In genomic region chr22:29171721-29172120, GRCh38 we compare ENCODE assay signal across 20 cellular contexts. TPM values are rescaled to one million over a fixed set of nuclear protein-coding genes. Genes with fewer than 3 reads are reported as not detected.
A peak's percentile ranks its signal among the peaks of the same experiment; 100 is the strongest.
DNase-seq lines count a peak whose midpoint lies in the region; ATAC-seq lines count a peak whose summit lies in the region.
"Had no signal": no experiment of that assay in that cellular context is flagged by ENCODE, and none has a peak within 500 bp of the region (broad histone marks: within the 10 kb centered on the region; RNA-seq: fewer than 3 reads in every experiment).

No MANE protein-coding gene starts in this region.

- no peak overlapping the region for H3K27ac ChIP-seq in neuronal stem cell (replicated peaks; ENCODE audit: low read length)
- H3K27ac ChIP-seq: 22Rv1, A549, BLaER1, GM23248 had no signal

- H2AFZ ChIP-seq in neuronal stem cell (ENCODE audit: low read length) = no peak overlapping the region
- H2AFZ ChIP-seq: GM23248 had no signal

- no peak overlapping the region for H4K91ac ChIP-seq in neuronal stem cell (ENCODE audit: low read depth, low read length, poor library complexity)

- H4K8ac ChIP-seq in neuronal stem cell (ENCODE audit: low read depth, low read length) = no peak overlapping the region

- no peaks in the 10 kb centered on the region for H3K36me3 ChIP-seq in neuronal stem cell (replicated peaks in 1 of 2; ENCODE audit: control insufficient read depth in 2 of 2, insufficient read depth in 2 of 2, low read length in 2 of 2)
- H3K36me3 ChIP-seq: BLaER1 had no signal

- no peak overlapping the region for H3K4ac ChIP-seq in neuronal stem cell (ENCODE audit: low read length)

- H2BK120ac ChIP-seq in neuronal stem cell (ENCODE audit: low read depth, low read length) = no peak overlapping the region

- peak; percentile 67 for DNase-seq in cardiac septum (ENCODE audit: low spot score)
- no peak for DNase-seq in left ventricle myocardium superior
- DNase-seq in iPS-NIHi7 (ENCODE audit: extremely low spot score) = peak; percentile 4
- no peak for DNase-seq in neuronal stem cell (ENCODE audit: low spot score)
- DNase-seq in activated effector memory CD4-positive, alpha-beta T cell treated with Interleukin-2 at 50 U/mL for 16 hours = no peak
- DNase-seq in SHP77 (lab: John Stamatoyannopoulos, UW) = no peak
- DNase-seq: AML-193; CD4-positive, alpha-beta memory T cell; DMS79 treated with DMSO at 0.1 percent for 48 hours; GF-D8; GM23248; HCEC 1CT; HFFc6 had no signal

- H2BK5ac ChIP-seq in neuronal stem cell (ENCODE audit: low read length) = no peak overlapping the region

- no peak overlapping the region for H2AK5ac ChIP-seq in neuronal stem cell (ENCODE audit: low read depth, low read length)

- intact Hi-C loops in cardiac septum (cut with DNase I) = no loop called here
- intact Hi-C loops in left ventricle myocardium superior (cut with micrococcal nuclease) = no loop called here

- peaks cover 0 to 3% of the 10 kb centered on the region in 2 donors for H3K4me1 ChIP-seq in neuronal stem cell (ENCODE audit: control insufficient read depth in 2 of 2, insufficient read depth in 1 of 2, low read depth in 1 of 2, low read length in 2 of 2)
- H3K4me1 ChIP-seq: A549 had no signal

- peaks cover 0 to 2% (median 0%) of the 10 kb centered on the region in 3 experiments for H3K27me3 ChIP-seq in neuronal stem cell (ENCODE audit: control insufficient read depth in 3 of 3, insufficient read depth in 3 of 3, low read depth in 1 of 3, low read length in 3 of 3)

- no peak overlapping the region for H3K23ac ChIP-seq in neuronal stem cell (ENCODE audit: low read depth, low read length, poor library complexity)

- H3K4me3 ChIP-seq in neuronal stem cell (ENCODE audit: low read length in 2 of 2) = no peak overlapping the region
- H3K4me3 ChIP-seq: A549, BLaER1, GM23248 had no signal

- H3K14ac ChIP-seq in neuronal stem cell (ENCODE audit: low read length) = no peak overlapping the region

- no peak overlapping the region for H3K4me2 ChIP-seq in neuronal stem cell (ENCODE audit: insufficient read depth, low read length, poor library complexity, severe bottlenecking)
- H3K4me2 ChIP-seq: A549, BLaER1 had no signal

- H3K18ac ChIP-seq in neuronal stem cell (ENCODE audit: low read length) = peak overlapping the region; percentile 63

- H3K9ac ChIP-seq in neuronal stem cell (ENCODE audit: low read depth, low read length, poor library complexity) = no peak overlapping the region
- H3K9ac ChIP-seq: BLaER1, GM23248 had no signal

- peaks cover under 1 to 13% of the 10 kb centered on the region in 2 donors for H3K9me3 ChIP-seq in neuronal stem cell (replicated peaks in 1 of 2; ENCODE audit: control insufficient read depth in 2 of 2, insufficient read depth in 1 of 2, low read depth in 1 of 2, low read length in 2 of 2)

- no peak overlapping the region for H2BK12ac ChIP-seq in neuronal stem cell (ENCODE audit: low read length)

- H3K79me1 ChIP-seq in neuronal stem cell (ENCODE audit: low read depth, low read length) = no peaks in the 10 kb centered on the region

- no peak overlapping the region for H2BK15ac ChIP-seq in neuronal stem cell (ENCODE audit: low read length)

- ATAC-seq in left ventricle myocardium superior (no peak), GM19463 (IDR thresholded peaks at IDR 0.05; ENCODE audit: unreplicated experiment) (no peak)
- ATAC-seq: A549, HepG2 had no signal

- no CpG with 5 or more reads among the region's 10 CpGs for WGBS in neuronal stem cell (ENCODE audit: extremely low coverage in 2 of 2, insufficient read length in 2 of 2, insufficient replicate concordance in 1 of 2), 2 donors

RNA-seq across cellular contexts. Expression of gene EMID1, which starts 34.0 kb away (rescaled TPM):
- total RNA-seq in cardiac septum = 1.3 TPM
- 0.40 TPM for total RNA-seq in left ventricle myocardium superior
- 10.7 TPM for polyA plus RNA-seq in neuronal stem cell (2013, experiment 1 of 2)
- polyA plus RNA-seq in neuronal stem cell (2013, experiment 2 of 2) = 10.3 TPM
- total RNA-seq: CD4-positive, alpha-beta memory T cell; GM23248; HFFc6 had no signal
- polyA plus RNA-seq: CD14-positive monocyte, GM23248, IgD-negative memory B cell had no signal

Comparison
In these comparisons a context has a peak if more than half of its experiments do, and no peak if none do; other contexts are left out.
1. DNase-seq: peak in cardiac septum (single experiment) and iPS-NIHi7 (single experiment); none in left ventricle myocardium superior (single experiment), neuronal stem cell (single experiment), activated effector memory CD4-positive, alpha-beta T cell treated with Interleukin-2 at 50 U/mL for 16 hours (single experiment) and SHP77 (0 of 2).